Comparison of ENCODE assay signal across 8 cellular contexts in the genomic region with DNA sequence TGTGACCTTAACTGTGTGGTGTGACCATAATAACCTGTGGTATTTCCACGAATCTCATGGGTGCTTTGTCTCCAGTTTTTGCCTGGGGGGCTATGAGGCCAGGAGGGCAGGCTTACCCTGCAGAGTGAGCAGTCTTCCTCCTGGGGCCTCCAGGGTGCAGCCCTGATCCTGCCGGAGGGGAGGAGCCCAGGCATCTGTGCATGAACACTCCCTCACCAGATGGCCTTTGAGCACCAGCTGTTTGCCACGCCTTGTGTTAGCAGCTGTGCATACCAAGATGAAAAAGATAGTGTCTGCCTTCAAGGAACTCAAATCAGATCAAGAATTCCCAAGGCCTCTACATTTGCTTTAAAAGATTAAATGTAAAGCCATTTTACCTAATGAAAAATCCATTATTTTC.
DNase-seq lines count a peak whose midpoint lies in the region; ATAC-seq and TF ChIP-seq lines count a peak whose summit lies in the region.

No MANE protein-coding gene starts in this region.

- DNase-seq in CD4-positive, alpha-beta T cell: no peak
- peak; percentile 51 for DNase-seq in GM20000 (ENCODE audit: low spot score)
- peak; percentile 46 for DNase-seq in NCI-H345 treated with DMSO at 0.1 percent for 48 hours (lab: John Stamatoyannopoulos, UW; ENCODE audit: unreplicated experiment)
- peak; percentile 59 for DNase-seq in choroid plexus epithelial cell (ENCODE audit: low read depth)
- peak; percentile 38 for DNase-seq in natural killer cell treated with Interleukin-12 subunit alpha and Interleukin-12 subunit beta and Interleukin-15 and Interleukin-18, amount 100 ng/mL, for 72 hours (ENCODE audit: low spot score)
- no peak for DNase-seq in epidermal melanocyte (ENCODE audit: insufficient read length, low spot score)
- DNase-seq in SKM-1 treated with dmso at 0.1 percent for 144 hours (lab: John Stamatoyannopoulos, UW; ENCODE audit: unreplicated experiment): no peak
- DNase-seq in activated CD4-positive, alpha-beta T cell treated with anti-CD3 and anti-CD28 coated beads, Interleukin-2, amount 50 U/mL, for 4 hours: no peak

- H3K27ac ChIP-seq in CD4-positive, alpha-beta T cell (ENCODE audit: low read depth, low read length): no peak overlapping the region

- H3K9me3 Mint-ChIP-seq in CD4-positive, alpha-beta T cell: no peaks in the 10 kb centered on the region
- no peaks in the 10 kb centered on the region for H3K9me3 Mint-ChIP-seq in natural killer cell treated with Interleukin-12 subunit alpha and Interleukin-12 subunit beta and Interleukin-15 and Interleukin-18, amount 100 ng/mL, for 72 hours

- H3K4me3 ChIP-seq in choroid plexus epithelial cell (ENCODE audit: low read depth, low read length): no peak overlapping the region

- CTCF ChIA-PET in CD4-positive, alpha-beta T cell (lab: Charles Lee): interaction anchor here (1.0 to 1.5 kb wide), 3 partner anchors 21 to 51 kb away, joined by 3 to 4 read pairs (median 3); no protein-coding TSS in a partner anchor

- TF ChIP-seq CTCF in CD4-positive, alpha-beta T cell (IDR thresholded peaks at IDR 0.05): no peak
- TF ChIP-seq CTCF in GM20000 (IDR thresholded peaks at IDR 0.05; ENCODE audit: extremely low read depth, missing control alignments) (no peak), choroid plexus epithelial cell (conservative IDR thresholded peaks at IDR 0.05; ENCODE audit: low read depth, low read length) (no peak)

- no peaks in the 10 kb centered on the region for H3K27me3 Mint-ChIP-seq in CD4-positive, alpha-beta T cell
- H3K27me3 Mint-ChIP-seq in natural killer cell treated with Interleukin-12 subunit alpha and Interleukin-12 subunit beta and Interleukin-15 and Interleukin-18, amount 100 ng/mL, for 72 hours: no peaks in the 10 kb centered on the region

- intact Hi-C loops in CD4-positive, alpha-beta T cell (cut with DNase I, micrococcal nuclease): no loop called here

- peaks cover 85% of the 10 kb centered on the region for H3K36me3 Mint-ChIP-seq in CD4-positive, alpha-beta T cell (ENCODE audit: low read depth)
- peaks cover 4% of the 10 kb centered on the region for H3K36me3 Mint-ChIP-seq in natural killer cell treated with Interleukin-12 subunit alpha and Interleukin-12 subunit beta and Interleukin-15 and Interleukin-18, amount 100 ng/mL, for 72 hours

- peak; percentile 58 for ATAC-seq in CD4-positive, alpha-beta T cell (ENCODE audit: poor library complexity)
- no peak for ATAC-seq in natural killer cell treated with Interleukin-12 subunit alpha and Interleukin-12 subunit beta and Interleukin-15 and Interleukin-18, amount 100 ng/mL, for 72 hours

- no peaks in the 10 kb centered on the region for H3K9me3 ChIP-seq in CD4-positive, alpha-beta T cell (ENCODE audit: control insufficient read depth, low read length)

- H3K4me3 Mint-ChIP-seq in CD4-positive, alpha-beta T cell: no peak overlapping the region
- H3K4me3 Mint-ChIP-seq in natural killer cell treated with Interleukin-12 subunit alpha and Interleukin-12 subunit beta and Interleukin-15 and Interleukin-18, amount 100 ng/mL, for 72 hours: no peak overlapping the region

- H3K27ac Mint-ChIP-seq in CD4-positive, alpha-beta T cell: peak overlapping the region; percentile 67
- peak overlapping the region; percentile 46 to 53 for H3K27ac Mint-ChIP-seq in natural killer cell treated with Interleukin-12 subunit alpha and Interleukin-12 subunit beta and Interleukin-15 and Interleukin-18, amount 100 ng/mL, for 72 hours

- POLR2A ChIA-PET in CD4-positive, alpha-beta T cell (lab: Charles Lee): no interaction called here

- peaks cover 84% of the 10 kb centered on the region for H3K4me1 Mint-ChIP-seq in CD4-positive, alpha-beta T cell (ENCODE audit: low read depth)
- peaks cover 31 to 47% of the 10 kb centered on the region in 2 donors for H3K4me1 Mint-ChIP-seq in natural killer cell treated with Interleukin-12 subunit alpha and Interleukin-12 subunit beta and Interleukin-15 and Interleukin-18, amount 100 ng/mL, for 72 hours (ENCODE audit: low read depth in 2 of 2)

- no peaks in the 10 kb centered on the region for H3K27me3 ChIP-seq in CD4-positive, alpha-beta T cell (ENCODE audit: control insufficient read depth, insufficient read depth, low read length)

Comparison
In these comparisons a context has a peak if more than half of its experiments do, and no peak if none do; other contexts are left out.
1. DNase-seq: peak in GM20000 (single experiment), NCI-H345 treated with DMSO at 0.1 percent for 48 hours (single experiment), choroid plexus epithelial cell (single experiment) and natural killer cell treated with Interleukin-12 subunit alpha and Interleukin-12 subunit beta and Interleukin-15 and Interleukin-18, amount 100 ng/mL, for 72 hours (single experiment); none in CD4-positive, alpha-beta T cell (0 of 10), epidermal melanocyte (single experiment), SKM-1 treated with dmso at 0.1 percent for 144 hours (single experiment) and activated CD4-positive, alpha-beta T cell treated with anti-CD3 and anti-CD28 coated beads, Interleukin-2, amount 50 U/mL, for 4 hours (0 of 2).